In the genomic region with DNA sequence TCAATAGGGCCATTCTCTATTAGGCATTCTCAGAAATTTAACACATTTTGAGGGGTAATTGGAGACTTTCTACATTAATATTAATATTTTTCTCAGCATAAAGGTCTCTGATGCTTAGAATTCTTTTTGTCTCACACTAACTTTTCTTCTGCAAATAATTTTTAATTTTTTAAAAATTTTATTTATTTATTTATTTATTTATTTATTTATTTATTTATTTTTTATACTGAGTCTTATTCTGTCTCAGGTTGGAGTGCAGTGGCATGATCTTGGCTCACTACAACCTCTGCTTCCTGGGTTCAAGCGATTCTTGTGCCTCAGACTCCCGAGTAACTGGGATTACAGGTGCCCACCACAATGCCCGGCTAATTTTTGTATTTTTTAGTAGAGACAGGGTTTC, we compare ENCODE assay signal across 6 cellular contexts. TPM values are rescaled to one million over a fixed set of nuclear protein-coding genes. Genes with fewer than 3 reads are reported as not detected.
"Had no signal": no experiment of that assay in that cellular context is flagged by ENCODE, and none has a peak within 500 bp of the region (broad histone marks: within the 10 kb centered on the region; RNA-seq: fewer than 3 reads in every experiment).

No MANE protein-coding gene starts in this region.

RNA-seq across cellular contexts. Expression of a gene that starts 17.7 kb away (rescaled TPM):
- total RNA-seq: dermis blood vessel endothelial cell, dermis microvascular lymphatic vessel endothelial cell, endodermal cell, endothelial cell of umbilical vein, epithelial cell of proximal tubule, glomerular endothelial cell had no signal
- polyA plus RNA-seq: endothelial cell of umbilical vein had no signal
